In the genomic region with DNA sequence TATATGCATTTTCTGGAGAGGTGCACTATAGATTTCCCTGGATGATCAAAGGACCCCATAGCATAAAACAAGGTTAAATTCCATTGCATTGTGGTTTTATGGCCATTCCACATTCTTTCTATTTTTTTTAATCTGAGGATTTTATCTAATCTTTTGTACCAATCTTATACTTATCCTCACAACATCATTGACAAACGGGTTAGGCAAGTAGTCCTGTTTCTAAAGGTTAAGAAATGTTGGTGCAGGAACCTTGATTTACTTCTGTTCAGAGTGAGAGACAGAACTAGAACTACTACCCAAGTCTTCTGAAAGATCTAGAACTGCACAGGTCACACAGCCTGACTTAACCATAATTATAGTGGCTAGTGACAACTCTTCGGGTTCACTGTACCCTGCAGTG, we compare ENCODE assay signal across 25 cellular contexts. TPM values are rescaled to one million over a fixed set of nuclear protein-coding genes. Genes with fewer than 3 reads are reported as not detected.
A peak's percentile ranks its signal among the peaks of the same experiment; 100 is the strongest.
DNase-seq lines count a peak whose midpoint lies in the region; ATAC-seq, FAIRE-seq and TF ChIP-seq lines count a peak whose summit lies in the region.
"Had no signal": no experiment of that assay in that cellular context is flagged by ENCODE, and none has a peak within 500 bp of the region (broad histone marks: within the 10 kb centered on the region; RNA-seq: fewer than 3 reads in every experiment).

No MANE protein-coding gene starts in this region.

- TF ChIP-seq EP300 in K562 (IDR thresholded peaks at IDR 0.05; ENCODE audit: low read length) = no peak

- H3K9me3 ChIP-seq in PC-3 (ENCODE audit: low read length) (no peaks in the 10 kb centered on the region), K562 (replicated peaks; ENCODE audit: control insufficient read depth, insufficient read depth, low read depth, low read length) (no peaks in the 10 kb centered on the region)
- H3K9me3 ChIP-seq: BLaER1 had no signal

- H3K79me2 ChIP-seq in PC-3 (ENCODE audit: low read length) (no peaks in the 10 kb centered on the region), K562 (ENCODE audit: control insufficient read depth, insufficient read depth, low read length) (no peaks in the 10 kb centered on the region)

- no peak overlapping the region for H3K4me2 ChIP-seq in PC-3 (ENCODE audit: low read length)
- no peak overlapping the region for H3K4me2 ChIP-seq in K562 (ENCODE audit: insufficient read depth, low read length)
- H3K4me2 ChIP-seq: BLaER1 had no signal

- no peaks in the 10 kb centered on the region for H3K27me3 Mint-ChIP-seq in type B pancreatic cell
- no peaks in the 10 kb centered on the region for H3K27me3 Mint-ChIP-seq in natural killer cell (ENCODE audit: low read depth in 2 of 2)

- H3K9me1 ChIP-seq in K562 (ENCODE audit: control insufficient read depth, insufficient read depth, low read length) = no peaks in the 10 kb centered on the region

- H3K9me2 ChIP-seq in PC-3 (replicated peaks; ENCODE audit: low read length) = no peaks in the 10 kb centered on the region

- H3K9ac ChIP-seq in PC-3 (ENCODE audit: low read length) (no peak overlapping the region), K562 (ENCODE audit: insufficient read depth in 1 of 2, low read depth in 2 of 2, low read length in 2 of 2) (no peak overlapping the region)
- H3K9ac ChIP-seq: BLaER1 had no signal

- no peak for FAIRE-seq in K562 (lab: Jason Lieb, UNC)
- FAIRE-seq: A204.1, D721Med, GM12891, GM18507, H1 had no signal

- H3K36me3 Mint-ChIP-seq in type B pancreatic cell = no peaks in the 10 kb centered on the region
- H3K36me3 Mint-ChIP-seq in natural killer cell = no peaks in the 10 kb centered on the region
- H3K36me3 Mint-ChIP-seq: CD4-positive, CD25-positive, alpha-beta regulatory T cell; CD8-positive, alpha-beta T cell had no signal

- no peak for TF ChIP-seq POLR2A in K562 (conservative IDR thresholded peaks at IDR 0.05)

- H3K4me1 ChIP-seq in PC-3 (ENCODE audit: insufficient read depth, low read length) = peaks cover 15% of the 10 kb centered on the region
- H3K4me1 ChIP-seq in K562 (replicated peaks in 1 of 2; ENCODE audit: control insufficient read depth in 2 of 2, insufficient read depth in 2 of 2, low read length in 2 of 2) = peaks cover 0 to 7% of the 10 kb centered on the region in 2 experiments; a peak in 2 of 5 replicates

- no peak for TF ChIP-seq CTCF in PC-3 (conservative IDR thresholded peaks at IDR 0.05; ENCODE audit: low read depth, low read length)
- no peak for TF ChIP-seq CTCF in K562 (IDR thresholded peaks at IDR 0.05 in 2 of 3, conservative IDR thresholded peaks at IDR 0.05 in 1 of 3; ENCODE audit: insufficient read depth in 2 of 3, low read depth in 1 of 3, low read length in 3 of 3)
- TF ChIP-seq CTCF in type B pancreatic cell (conservative IDR thresholded peaks at IDR 0.05) = no peak
- no peak for TF ChIP-seq CTCF in natural killer cell (IDR thresholded peaks at IDR 0.05)

- H3K4me3 ChIP-seq in PC-3 (ENCODE audit: low read length) = no peak overlapping the region
- no peak overlapping the region for H3K4me3 ChIP-seq in K562
- H3K4me3 ChIP-seq: BLaER1 had no signal

- H4K20me1 ChIP-seq in PC-3 (ENCODE audit: low read length) (no peaks in the 10 kb centered on the region), K562 (replicated peaks; ENCODE audit: control insufficient read depth, insufficient read depth, low read length) (no peaks in the 10 kb centered on the region)
- H4K20me1 ChIP-seq: BLaER1 had no signal

- no peak overlapping the region for H3K27ac ChIP-seq in PC-3 (ENCODE audit: low read length)
- H3K27ac ChIP-seq in K562 (ENCODE audit: extremely low read depth, low read depth, low read length) = no peak overlapping the region
- H3K27ac ChIP-seq: 22Rv1, BLaER1, C4-2B had no signal

- no peak overlapping the region for H2AFZ ChIP-seq in PC-3 (ENCODE audit: low read length)
- no peak overlapping the region for H2AFZ ChIP-seq in K562 (ENCODE audit: low read depth, low read length)

- intact Hi-C loops in PC-3 (cut with micrococcal nuclease) = no loop called here
- intact Hi-C loops in K562 (cut with micrococcal nuclease) = no loop called here
- intact Hi-C loops in natural killer cell (cut with micrococcal nuclease) = no loop called here

- peak overlapping the region; percentile 50 for H3K27ac Mint-ChIP-seq in type B pancreatic cell
- no peak overlapping the region for H3K27ac Mint-ChIP-seq in natural killer cell
- H3K27ac Mint-ChIP-seq: B cell; CD4-positive, CD25-positive, alpha-beta regulatory T cell; CD8-positive, alpha-beta T cell had no signal

- BruUV-seq in PC-3 (replicated peaks; lab: Mats Ljungman, UMichigan) (no TSS peak), K562 (replicated peaks; lab: Mats Ljungman, UMichigan) (no TSS peak)

- H3K9me3 Mint-ChIP-seq in type B pancreatic cell = no peaks in the 10 kb centered on the region
- no peaks in the 10 kb centered on the region for H3K9me3 Mint-ChIP-seq in natural killer cell
- H3K9me3 Mint-ChIP-seq: CD4-positive, CD25-positive, alpha-beta regulatory T cell; CD8-positive, alpha-beta T cell had no signal

- POLR2A ChIA-PET in PC-3 (lab: Charles Lee; ENCODE audit: unreplicated experiment) (no interaction called here), K562 (lab: Yijun Ruan, JAX) (no interaction called here)

- H3K4me1 Mint-ChIP-seq in type B pancreatic cell (ENCODE audit: unreplicated experiment) (peaks cover 27% of the 10 kb centered on the region), natural killer cell (no peaks in the 10 kb centered on the region)
- H3K4me1 Mint-ChIP-seq: B cell; CD4-positive, CD25-positive, alpha-beta regulatory T cell had no signal

- ATAC-seq in PC-3 (no peak), K562 (peak; percentile 33; the same call in 2 of the 3 replicates), natural killer cell (no peak), HG03039 (IDR thresholded peaks at IDR 0.05; ENCODE audit: unreplicated experiment) (no peak)
- ATAC-seq: CD8-positive, alpha-beta T cell had no signal

- no peaks in the 10 kb centered on the region for H3F3A ChIP-seq in PC-3 (ENCODE audit: low read length, unreplicated experiment)

- in situ Hi-C loops in K562 (cut with MboI) = no loop called here

- no peaks in the 10 kb centered on the region for H3K36me3 ChIP-seq in PC-3 (ENCODE audit: low read depth, low read length)
- no peaks in the 10 kb centered on the region for H3K36me3 ChIP-seq in K562 (ENCODE audit: control insufficient read depth, insufficient read depth, low read length)
- H3K36me3 ChIP-seq: BLaER1 had no signal

- no peak for TF ChIP-seq RAD21 in K562 (CRISPR knock-in tag; conservative IDR thresholded peaks at IDR 0.05 in 1 of 2, IDR thresholded peaks at IDR 0.05 in 1 of 2)

- WGBS in K562 (ENCODE audit: insufficient coverage, low coverage, missing lambda C conversion rate) = 0% methylated on average over 2 of the region's 2 CpGs

- H3K4me3 Mint-ChIP-seq in type B pancreatic cell = no peak overlapping the region
- H3K4me3 Mint-ChIP-seq in natural killer cell = no peak overlapping the region
- H3K4me3 Mint-ChIP-seq: B cell; CD4-positive, CD25-positive, alpha-beta regulatory T cell; CD8-positive, alpha-beta T cell had no signal

- DNase-seq in SIG-M5 treated with dmso at 0.1 percent for 504 hours (lab: John Stamatoyannopoulos, UW; ENCODE audit: unreplicated experiment) (peak; percentile 8), SIG-M5 (lab: John Stamatoyannopoulos, UW) (no peak), PC-3 (peak; percentile 53), K562 (ENCODE audit: extremely low read depth in 1 of 4, low spot score in 3 of 4) (no peak), type B pancreatic cell (ENCODE audit: extremely low spot score, unreplicated experiment) (no peak), occipital lobe (lab: John Stamatoyannopoulos, UW) (no peak), natural killer cell (no peak)
- DNase-seq: CD4-positive, CD25-positive, alpha-beta regulatory T cell; CD8-positive, alpha-beta T cell; DMS 273 treated with DMSO at 0.1 percent for 48 hours; DMS79 treated with DMSO at 0.1 percent for 48 hours; GF-D8; H7; HCEC 1CT had no signal

- CTCF ChIA-PET in PC-3 (lab: Charles Lee) (no interaction called here), K562 (lab: Yijun Ruan, JAX; ENCODE audit: low intra/inter-chr PET ratio) (no interaction called here)

- no peaks in the 10 kb centered on the region for H3K27me3 ChIP-seq in PC-3 (ENCODE audit: low read length)
- peaks cover 4 to 6% of the 10 kb centered on the region in 2 experiments; a peak in 1 of 5 replicates for H3K27me3 ChIP-seq in K562 (ENCODE audit: control insufficient read depth in 2 of 2, insufficient read depth in 2 of 2, low read length in 2 of 2)
- H3K27me3 ChIP-seq: BLaER1 had no signal

TF ChIP-seq in K562, 482 proteins besides CTCF, POLR2A, EP300 and RAD21 (continues in another document):
- no peak for TF ChIP-seq ZC3H8 (IDR thresholded peaks at IDR 0.05)
- no peak for TF ChIP-seq ZBED1 (IDR thresholded peaks at IDR 0.05)
- no peak for TF ChIP-seq CHD2 (IDR thresholded peaks at IDR 0.05; ENCODE audit: low read depth, low read length)
- TF ChIP-seq SAP30 (IDR thresholded peaks at IDR 0.05; ENCODE audit: borderline replicate concordance, insufficient read depth, low read depth, low read length, poor library complexity, severe bottlenecking) = no peak
- TF ChIP-seq ILK (tag; IDR thresholded peaks at IDR 0.05; ENCODE audit: borderline replicate concordance, low read depth) = no peak

RNA-seq across cellular contexts. Expression of gene DAB2, which starts 5.7 kb away (rescaled TPM):
- total RNA-seq in PC-3 (2014; rRNA removed) (11.8 and 14.1 TPM in 2 replicates), K562 (2014; rRNA removed) (8.1 and 14.2 TPM in 2 replicates), K562 (2014; rRNA removed; fragmentation: Illumina TruSeq; extraction: Trizol) (17.2 and 20.4 TPM in 2 replicates), K562 (2015; rRNA removed; fragmentation: Illumina TruSeq; extraction: Trizol) (9.9 and 10.5 TPM in 2 replicates), K562 (2021) (23.1 and 27.6 TPM in 2 replicates), type B pancreatic cell (ENCODE audit: low replicate concordance) (24.2 and 91.6 TPM in 2 replicates), occipital lobe (23.4 TPM), natural killer cell (10 to 100 TPM; 33.0 to 53.8 (median 36.9) TPM)
- 11.5 and 53.0 TPM in 2 replicates for total RNA-seq in K562 (2011; cell fraction: chromatin; rRNA removed; ENCODE audit: low replicate concordance)
- total RNA-seq in K562 (2011; cell fraction: nucleolus; rRNA removed) = 5.7 and 12.1 TPM in 2 replicates
- 28.8 and 31.8 TPM in 2 replicates for total RNA-seq in K562 (2011; cell fraction: nucleoplasm; rRNA removed)
- polyA plus RNA-seq in K562 (2011; rRNA removed) (3.2 and 6.6 TPM in 2 replicates), K562 (2014; fragmentation: Illumina TruSeq; extraction: Trizol) (26.2 and 28.8 TPM in 2 replicates), K562 (2014; fragmentation: Nextera tagmentation; extraction: Ambion mirVana) (10 to 100 TPM; 28.1 to 29.9 TPM), K562 (2014; rRNA removed) (18.2 and 24.1 TPM in 2 replicates)
- 2.0 and 3.6 TPM in 2 replicates for polyA plus RNA-seq in K562 (2011; cell fraction: cytosol; rRNA removed)
- polyA plus RNA-seq in K562 (2011; cell fraction: nucleus; rRNA removed) = 4.9 and 9.8 TPM in 2 replicates
- 15.3 and 19.3 TPM in 2 replicates for polyA plus RNA-seq in K562 (2012)
- 4.6 and 12.6 TPM in 2 replicates for polyA minus RNA-seq in K562 (2011; rRNA and poly(A)+ RNA removed)
- polyA minus RNA-seq in K562 (2011; cell fraction: cytosol; rRNA and poly(A)+ RNA removed) = 2.9 and 6.3 TPM in 2 replicates
- polyA minus RNA-seq in K562 (2011; cell fraction: nucleus; rRNA and poly(A)+ RNA removed) = 9.7 and 13.3 TPM in 2 replicates
- total RNA-seq: CD8-positive, alpha-beta T cell; G401 had no signal
- polyA plus RNA-seq: CD4-positive, CD25-positive, alpha-beta regulatory T cell had no signal

Comparison
In these comparisons a context has a peak if more than half of its experiments do, and no peak if none do; other contexts are left out.
1. DNase-seq: peak in SIG-M5 treated with dmso at 0.1 percent for 504 hours (single experiment) and PC-3 (single experiment); none in SIG-M5 (single experiment), K562 (0 of 4), type B pancreatic cell (single experiment), occipital lobe (single experiment) and natural killer cell (single experiment).